Comparison of ENCODE assay signal across 11 cellular contexts in the genomic region with DNA sequence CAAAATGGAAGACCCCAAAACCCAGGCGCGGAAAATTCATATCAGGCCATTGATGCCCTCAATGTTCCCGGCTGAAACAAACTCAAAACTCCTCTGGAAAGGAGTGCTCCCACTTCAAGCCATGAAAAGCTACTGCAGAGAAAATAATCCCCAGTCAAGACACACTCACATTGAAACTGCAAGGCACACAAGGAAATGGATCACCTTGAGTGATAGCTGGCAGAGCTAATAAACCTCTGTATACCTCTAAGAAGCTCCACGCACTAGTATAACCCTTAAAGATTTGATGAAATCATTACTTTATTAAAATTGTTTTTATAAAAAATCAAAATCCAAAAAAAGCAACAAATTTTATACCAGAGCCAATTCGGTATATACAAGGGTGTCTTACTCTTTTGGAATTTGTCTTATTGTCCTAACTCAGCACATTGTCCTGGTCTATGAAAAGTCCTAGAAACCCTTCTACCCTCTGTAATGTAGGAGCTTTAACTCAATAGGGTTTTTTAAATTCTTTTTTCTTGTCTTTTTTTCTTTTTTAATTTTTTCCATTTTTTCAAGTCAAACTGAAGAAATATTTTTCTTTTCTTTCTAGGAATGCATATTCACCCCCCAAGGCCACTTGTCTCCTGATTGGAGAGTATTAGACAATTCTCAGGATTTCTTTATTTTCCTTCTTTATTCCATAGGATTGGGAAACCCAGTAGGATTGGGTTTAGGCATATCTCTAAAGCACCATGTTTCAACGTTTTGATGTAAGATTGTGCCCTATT. TPM values are rescaled to one million over a fixed set of nuclear protein-coding genes. Genes with fewer than 3 reads are reported as not detected.
"Had no signal": no experiment of that assay in that cellular context is flagged by ENCODE, and none has a peak within 500 bp of the region (broad histone marks: within the 10 kb centered on the region; RNA-seq: fewer than 3 reads in every experiment).

No MANE protein-coding gene starts in this region.

- H3K4me3 ChIP-seq: HAP-1 had no signal

- H3K36me3 ChIP-seq: HAP-1 had no signal

- ATAC-seq: HCT116, HepG2 had no signal

- H3K4me3 Mint-ChIP-seq: HFFc6, IgD-negative memory B cell had no signal

- H3K27ac Mint-ChIP-seq: HFFc6 had no signal

- H3K4me1 ChIP-seq: HAP-1 had no signal

- DNase-seq: GOT3, H7, HFFc6, KG1 had no signal

- H3K9me3 ChIP-seq: HAP-1 had no signal

- H3K27ac ChIP-seq: HL-60 had no signal

- H3K36me3 Mint-ChIP-seq: IgD-negative memory B cell had no signal

RNA-seq across cellular contexts. Expression of a gene that starts 8.7 kb away (rescaled TPM):
- total RNA-seq: H7, HepG2 had no signal
- polyA plus RNA-seq: HepG2 had no signal

RNA-seq across cellular contexts. Expression of a gene that starts 27.6 kb away (rescaled TPM):
- total RNA-seq: H4, H7, HepG2, HFFc6, HT1080 had no signal
- polyA plus RNA-seq: HepG2, IgD-negative memory B cell had no signal

RNA-seq across cellular contexts. Expression of a gene that starts 44.5 kb away (rescaled TPM):
- total RNA-seq: H4, H7, HepG2, HFFc6, HT1080 had no signal
- polyA plus RNA-seq: HepG2 had no signal
